ENCODE assay signal across 16 cellular contexts in the genomic region with DNA sequence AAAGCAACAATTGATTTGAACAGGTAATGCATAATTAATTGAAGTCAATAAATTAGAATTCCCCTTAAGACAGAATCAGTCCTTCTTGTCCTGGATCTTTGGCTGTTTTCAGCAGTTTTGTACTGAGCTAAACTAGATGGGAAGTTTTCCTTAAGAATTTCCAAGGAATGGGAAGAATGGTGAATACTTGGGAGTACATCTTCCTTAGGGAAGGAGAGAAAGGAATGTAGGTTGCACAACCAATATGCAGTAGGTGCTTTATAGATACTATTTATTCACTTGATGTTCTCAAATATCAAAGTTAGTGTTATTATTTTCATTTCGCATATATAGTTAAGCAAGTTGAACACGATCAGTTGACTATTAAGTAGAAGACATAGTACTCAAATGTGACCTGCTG.
DNase-seq lines count a peak whose midpoint lies in the region; ATAC-seq and TF ChIP-seq lines count a peak whose summit lies in the region.
"Had no signal": no experiment of that assay in that cellular context is flagged by ENCODE, and none has a peak within 500 bp of the region (broad histone marks: within the 10 kb centered on the region; RNA-seq: fewer than 3 reads in every experiment).

No MANE protein-coding gene starts in this region.

- POLR2A ChIA-PET in SK-N-SH (lab: Yijun Ruan, JAX) = no interaction called here

- H3K27ac ChIP-seq in SK-N-SH (ENCODE audit: low read depth in 2 of 2, low read length in 1 of 2) = peak overlapping the region; percentile 82 to 86; a peak in 3 of 4 replicates
- H3K27ac ChIP-seq in VCaP = peak overlapping the region; percentile 87
- H3K27ac ChIP-seq in tibial artery = peak overlapping the region; percentile 56 to 69
- no peak overlapping the region for H3K27ac ChIP-seq in mesenchymal stem cell (ENCODE audit: low read length, poor library complexity, severe bottlenecking)
- H3K27ac ChIP-seq: BLaER1 treated with 17β-estradiol and CSF1 and Interleukin-3, amounts not matched to agents 10 nM and 100 nM had no signal

- no peak for TF ChIP-seq CTCF in SK-N-SH (IDR thresholded peaks at IDR 0.05)
- no peak for TF ChIP-seq CTCF in VCaP (conservative IDR thresholded peaks at IDR 0.05)
- no peak for TF ChIP-seq CTCF in fibroblast of the aortic adventitia (IDR thresholded peaks at IDR 0.05; ENCODE audit: insufficient read depth, low read length)
- TF ChIP-seq CTCF in tibial artery (IDR thresholded peaks at IDR 0.05) = no peak

- H2AFZ ChIP-seq in SK-N-SH (ENCODE audit: low read depth) (no peak overlapping the region), mesenchymal stem cell (ENCODE audit: low read depth, low read length) (no peak overlapping the region)

- H3K4ac ChIP-seq in mesenchymal stem cell (ENCODE audit: low read depth in 1 of 2, low read length in 2 of 2) = no peak overlapping the region

- H3K27me3 ChIP-seq in SK-N-SH (ENCODE audit: insufficient read depth) (no peaks in the 10 kb centered on the region), tibial artery (no peaks in the 10 kb centered on the region), mesenchymal stem cell (ENCODE audit: control insufficient read depth in 1 of 2, insufficient read depth in 1 of 2, low read length in 2 of 2) (no peaks in the 10 kb centered on the region)
- H3K27me3 ChIP-seq: BLaER1 treated with 17β-estradiol and CSF1 and Interleukin-3, amounts not matched to agents 10 nM and 100 nM had no signal

- H3K23ac ChIP-seq in mesenchymal stem cell (ENCODE audit: low read length in 2 of 2) = no peak overlapping the region

- WGBS in SK-N-SH (ENCODE audit: low lambda C conversion rate) = 100% methylated on average over 2 of the region's 2 CpGs
- WGBS in mesenchymal stem cell = 100% methylated on average over 2 of the region's 2 CpGs

- H3K14ac ChIP-seq in mesenchymal stem cell (ENCODE audit: low read length in 2 of 2) = no peak overlapping the region

- no peak overlapping the region for H2AK5ac ChIP-seq in mesenchymal stem cell (ENCODE audit: low read length, severe bottlenecking)

- H3K79me1 ChIP-seq in mesenchymal stem cell (replicated peaks; ENCODE audit: low read length, poor library complexity, severe bottlenecking) = no peaks in the 10 kb centered on the region

- no peak overlapping the region for H2BK120ac ChIP-seq in mesenchymal stem cell (ENCODE audit: low read depth, low read length)

- peaks cover 2 to 33% of the 10 kb centered on the region in 2 experiments for H3K4me1 ChIP-seq in SK-N-SH (ENCODE audit: control insufficient read depth in 1 of 2, insufficient read depth in 2 of 2, low read depth in 1 of 2, low read length in 1 of 2)
- peaks cover 0 to 33% (median 25%) of the 10 kb centered on the region in 4 donors for H3K4me1 ChIP-seq in tibial artery
- H3K4me1 ChIP-seq in mesenchymal stem cell (ENCODE audit: control insufficient read depth, insufficient read depth, low read depth, low read length) = no peaks in the 10 kb centered on the region

- no peaks in the 10 kb centered on the region for H3K79me2 ChIP-seq in SK-N-SH (ENCODE audit: insufficient read depth)

- H4K91ac ChIP-seq in mesenchymal stem cell (ENCODE audit: low read length) = no peak overlapping the region

- H3K4me2 ChIP-seq in SK-N-SH (no peak overlapping the region), mesenchymal stem cell (ENCODE audit: low read length, poor library complexity, severe bottlenecking) (no peak overlapping the region)

- H2BK15ac ChIP-seq in mesenchymal stem cell (ENCODE audit: low read depth, poor library complexity, severe bottlenecking) = no peak overlapping the region

- H2BK5ac ChIP-seq in mesenchymal stem cell (ENCODE audit: low read depth, low read length, poor library complexity, severe bottlenecking) = no peak overlapping the region

- H3K9ac ChIP-seq in SK-N-SH = no peak overlapping the region
- H3K9ac ChIP-seq in mesenchymal stem cell (ENCODE audit: low read length) = no peak overlapping the region
- H3K9ac ChIP-seq: BLaER1 treated with 17β-estradiol and CSF1 and Interleukin-3, amounts not matched to agents 10 nM and 100 nM had no signal

- H3F3A ChIP-seq in SK-N-SH (replicated peaks; ENCODE audit: insufficient read depth) = peaks cover 29% of the 10 kb centered on the region

- H3K18ac ChIP-seq in mesenchymal stem cell (ENCODE audit: low read depth in 1 of 2, low read length in 2 of 2) = no peak overlapping the region

- no peak for TF ChIP-seq RAD21 in SK-N-SH (IDR thresholded peaks at IDR 0.05; ENCODE audit: low read length)

- DNase-seq in SK-N-SH (no peak), fibroblast of the aortic adventitia (ENCODE audit: low read depth) (peak; percentile 10), tibial artery (no peak), mesenchymal stem cell (no peak), NCI-H345 treated with DMSO at 0.1 percent for 48 hours (lab: John Stamatoyannopoulos, UW; ENCODE audit: unreplicated experiment) (no peak)
- DNase-seq: 8988T; MV-4-11; NCI-H1417; NCI-H187 treated with DMSO at 0.1 percent for 48 hours; NK-92 treated with Interleukin-12 subunit alpha and Interleukin-12 subunit beta, amount 100 ng/mL, for 24 hours; SIG-M5 had no signal

- CTCF ChIA-PET in SK-N-SH (lab: Yijun Ruan, JAX) = interaction anchor here (1.1 to 1.8 kb wide), 2 partner anchors 8 to 15 kb away, joined by 3 to 5 read pairs; no protein-coding TSS in a partner anchor

- H3K9me2 ChIP-seq in SK-N-SH = no peaks in the 10 kb centered on the region

- H2BK12ac ChIP-seq in mesenchymal stem cell (ENCODE audit: low read length in 2 of 2) = no peak overlapping the region

- TF ChIP-seq EP300 in SK-N-SH (IDR thresholded peaks at IDR 0.05; ENCODE audit: borderline replicate concordance in 1 of 2, low read depth in 1 of 2, low read length in 1 of 2) = no peak

- no peaks in the 10 kb centered on the region for H3K36me3 ChIP-seq in SK-N-SH (replicated peaks in 1 of 2; ENCODE audit: control insufficient read depth in 1 of 2, insufficient read depth in 2 of 2, low read length in 1 of 2)
- H3K36me3 ChIP-seq in tibial artery = no peaks in the 10 kb centered on the region
- no peaks in the 10 kb centered on the region for H3K36me3 ChIP-seq in mesenchymal stem cell (ENCODE audit: control insufficient read depth in 1 of 2, insufficient read depth in 2 of 2, low read depth in 1 of 2, low read length in 2 of 2)
- H3K36me3 ChIP-seq: BLaER1 treated with 17β-estradiol and CSF1 and Interleukin-3, amounts not matched to agents 10 nM and 100 nM; HAP-1 had no signal

- ATAC-seq in SK-N-SH treated with all-trans-retinoic acid at 6 μM for 48 hours = no peak
- ATAC-seq in GM18520 (IDR thresholded peaks at IDR 0.05; ENCODE audit: unreplicated experiment) = no peak

- no peak overlapping the region for H3K4me3 ChIP-seq in SK-N-SH (ENCODE audit: low read depth in 2 of 2, low read length in 1 of 2)
- H3K4me3 ChIP-seq in fibroblast of the aortic adventitia (ENCODE audit: low read depth, low read length) = no peak overlapping the region
- H3K4me3 ChIP-seq in tibial artery = no peak overlapping the region
- H3K4me3 ChIP-seq in mesenchymal stem cell (ENCODE audit: insufficient read depth in 1 of 2, low read depth in 1 of 2, low read length in 2 of 2) = no peak overlapping the region
- H3K4me3 ChIP-seq: BLaER1 treated with 17β-estradiol and CSF1 and Interleukin-3, amounts not matched to agents 10 nM and 100 nM; HAP-1 had no signal

- no peaks in the 10 kb centered on the region for H3K9me3 ChIP-seq in SK-N-SH
- no peaks in the 10 kb centered on the region for H3K9me3 ChIP-seq in tibial artery
- no peaks in the 10 kb centered on the region for H3K9me3 ChIP-seq in mesenchymal stem cell (ENCODE audit: control insufficient read depth, low read length)
- H3K9me3 ChIP-seq: HAP-1 had no signal

- no peak overlapping the region for H4K8ac ChIP-seq in mesenchymal stem cell (ENCODE audit: low read length)

- intact Hi-C loops in tibial artery (cut with DNase I; ENCODE audit: low total_unique reads) = no loop called here

- H4K20me1 ChIP-seq in SK-N-SH (ENCODE audit: insufficient read depth) = no peaks in the 10 kb centered on the region
- H4K20me1 ChIP-seq: BLaER1 treated with 17β-estradiol and CSF1 and Interleukin-3, amounts not matched to agents 10 nM and 100 nM had no signal

TF ChIP-seq in SK-N-SH, 30 proteins besides CTCF, POLR2A, EP300 and RAD21:
- no peak for TF ChIP-seq ELF1 (IDR thresholded peaks at IDR 0.05)
- TF ChIP-seq RCOR1 (IDR thresholded peaks at IDR 0.05; ENCODE audit: low read length) = no peak
- TF ChIP-seq TEAD4 (IDR thresholded peaks at IDR 0.05; ENCODE audit: borderline replicate concordance, insufficient read depth) = no peak
- no peak for TF ChIP-seq RXRA (IDR thresholded peaks at IDR 0.05; ENCODE audit: borderline replicate concordance, low read depth)
- TF ChIP-seq MXI1 (IDR thresholded peaks at IDR 0.05; ENCODE audit: low read depth, low read length) = no peak
- TF ChIP-seq GABPA (IDR thresholded peaks at IDR 0.05; ENCODE audit: low read depth) = no peak
- TF ChIP-seq SIN3A (IDR thresholded peaks at IDR 0.05; ENCODE audit: borderline replicate concordance, low read depth, low read length) = no peak
- no peak for TF ChIP-seq EZH2phosphoT487 (IDR thresholded peaks at IDR 0.05; ENCODE audit: borderline replicate concordance, low read depth)
- TF ChIP-seq FOSL2 (IDR thresholded peaks at IDR 0.05; ENCODE audit: borderline replicate concordance, low read depth) = no peak
- no peak for TF ChIP-seq YY1 (IDR thresholded peaks at IDR 0.05; ENCODE audit: low read depth)
- no peak for TF ChIP-seq RFX5 (IDR thresholded peaks at IDR 0.05; ENCODE audit: low read length)

TF ChIP-seq in SK-N-SH treated with all-trans-retinoic acid at 6 μM for 48 hours, 23 proteins besides CTCF, POLR2A, EP300 and RAD21 (continues in another document):
- TF ChIP-seq ZNF70 (CRISPR knock-in tag; IDR thresholded peaks at IDR 0.05) = no peak
- no peak for TF ChIP-seq ZNF565 (CRISPR knock-in tag; conservative IDR thresholded peaks at IDR 0.05; ENCODE audit: low read depth)
- TF ChIP-seq OSR1 (CRISPR knock-in tag; IDR thresholded peaks at IDR 0.05) = no peak
- TF ChIP-seq, protein P1, sequence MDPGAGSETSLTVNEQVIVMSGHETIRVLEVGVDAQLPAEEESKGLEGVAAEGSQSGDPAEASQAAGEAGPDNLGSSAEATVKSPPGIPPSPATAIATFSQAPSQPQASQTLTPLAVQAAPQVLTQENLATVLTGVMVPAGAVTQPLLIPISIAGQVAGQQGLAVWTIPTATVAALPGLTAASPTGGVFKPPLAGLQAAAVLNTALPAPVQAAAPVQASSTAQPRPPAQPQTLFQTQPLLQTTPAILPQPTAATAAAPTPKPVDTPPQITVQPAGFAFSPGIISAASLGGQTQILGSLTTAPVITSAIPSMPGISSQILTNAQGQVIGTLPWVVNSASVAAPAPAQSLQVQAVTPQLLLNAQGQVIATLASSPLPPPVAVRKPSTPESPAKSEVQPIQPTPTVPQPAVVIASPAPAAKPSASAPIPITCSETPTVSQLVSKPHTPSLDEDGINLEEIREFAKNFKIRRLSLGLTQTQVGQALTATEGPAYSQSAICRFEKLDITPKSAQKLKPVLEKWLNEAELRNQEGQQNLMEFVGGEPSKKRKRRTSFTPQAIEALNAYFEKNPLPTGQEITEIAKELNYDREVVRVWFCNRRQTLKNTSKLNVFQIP (CRISPR knock-in tag; IDR thresholded peaks at IDR 0.05; ENCODE audit: borderline replicate concordance, low read depth) = no peak
- no peak for TF ChIP-seq TOX (CRISPR knock-in tag; IDR thresholded peaks at IDR 0.05; ENCODE audit: borderline replicate concordance)
- TF ChIP-seq ZC3H10 (CRISPR knock-in tag; IDR thresholded peaks at IDR 0.05) = no peak
